ENCODE assay signal across 10 cellular contexts in the genomic region with DNA sequence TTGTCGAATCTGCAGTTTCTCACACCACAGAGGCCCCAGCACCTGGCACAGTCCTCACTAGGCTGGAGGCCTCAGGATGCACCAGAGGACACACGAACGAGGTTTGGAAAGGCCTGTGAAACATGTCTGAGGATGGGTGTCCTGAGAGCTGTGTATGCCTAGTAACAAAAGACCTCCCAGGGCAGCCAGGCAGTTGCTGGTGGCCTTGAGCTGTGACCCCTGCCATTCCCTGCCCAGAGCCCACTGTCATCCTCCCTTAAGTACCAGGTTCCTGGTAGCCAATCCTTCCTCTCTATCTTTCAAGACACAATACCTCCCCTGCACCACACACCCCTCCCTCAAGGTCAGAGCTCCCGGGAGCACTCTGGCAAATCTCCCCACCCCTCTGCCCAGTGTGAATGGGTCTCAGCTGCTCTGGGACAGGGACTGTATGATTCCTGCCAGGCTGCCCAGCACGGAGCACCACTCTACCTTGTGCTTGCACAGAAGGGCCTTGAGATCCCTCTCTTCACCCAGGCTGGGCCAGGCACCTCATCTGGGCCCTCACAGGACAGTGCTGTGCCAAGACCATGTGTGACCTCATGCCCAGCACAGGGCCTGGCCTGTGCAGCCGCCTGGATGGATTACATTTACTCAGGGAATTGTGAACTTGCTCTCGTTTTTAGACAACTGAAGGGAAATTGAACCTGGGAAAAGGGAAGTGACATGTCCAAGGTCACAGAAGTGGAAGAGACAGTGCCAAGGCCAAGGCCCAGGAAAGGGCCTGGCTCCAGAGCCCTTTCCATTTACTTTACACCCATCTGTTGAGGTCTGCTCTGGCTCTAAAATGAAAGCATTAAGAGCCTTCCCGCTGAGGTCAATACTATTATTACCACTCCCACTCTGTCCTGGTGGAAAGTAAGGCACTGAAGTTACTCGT. TPM values are rescaled to one million over a fixed set of nuclear protein-coding genes. Genes with fewer than 3 reads are reported as not detected.
DNase-seq lines count a peak whose midpoint lies in the region; TF ChIP-seq lines count a peak whose summit lies in the region.
"Had no signal": no experiment of that assay in that cellular context is flagged by ENCODE, and none has a peak within 500 bp of the region (broad histone marks: within the 10 kb centered on the region; RNA-seq: fewer than 3 reads in every experiment).

No MANE protein-coding gene starts in this region.

- H3K9me3 Mint-ChIP-seq in IgD-negative memory B cell, result no peaks in the 10 kb centered on the region
- no peaks in the 10 kb centered on the region for H3K9me3 Mint-ChIP-seq in brain

- no peaks in the 10 kb centered on the region for H3K9me3 ChIP-seq in muscle layer of colon (ENCODE audit: low read length)

- H3K36me3 ChIP-seq in muscle layer of colon (ENCODE audit: insufficient read depth, low read length) (no peaks in the 10 kb centered on the region), H7 (replicated peaks; ENCODE audit: control insufficient read depth, insufficient read depth, low read length) (peaks cover 2% of the 10 kb centered on the region)

- H3K4me3 Mint-ChIP-seq in IgD-negative memory B cell, result peak overlapping the region; percentile 80 to 95 (median 86)
- peak overlapping the region; percentile 82 to 90 (median 84) for H3K4me3 Mint-ChIP-seq in brain

- H3K4me3 ChIP-seq in AG09309 (ENCODE audit: control insufficient read depth, low read depth, low read length) (peak overlapping the region; percentile 58), muscle layer of colon (ENCODE audit: low read depth in 1 of 2, low read length in 2 of 2) (peak overlapping the region in 1 of 2 donors; percentile 59), H7 (ENCODE audit: insufficient read depth, low read depth, low read length) (no peak overlapping the region)

- H3K27me3 ChIP-seq in muscle layer of colon (ENCODE audit: control insufficient read depth in 1 of 2, insufficient read depth in 2 of 2, low read length in 2 of 2) (no peaks in the 10 kb centered on the region), H7 (ENCODE audit: control insufficient read depth, insufficient read depth, low read length) (no peaks in the 10 kb centered on the region)

- TF ChIP-seq CTCF in AG09309 (IDR thresholded peaks at IDR 0.05; ENCODE audit: control insufficient read depth, insufficient read depth, low read depth, low read length, missing control alignments), result no peak
- no peak for TF ChIP-seq CTCF in brain (conservative IDR thresholded peaks at IDR 0.05)

- H3K27me3 Mint-ChIP-seq in IgD-negative memory B cell (no peaks in the 10 kb centered on the region), brain (peaks cover 2% of the 10 kb centered on the region)

- DNase-seq in AG09309 (ENCODE audit: low read depth) (no peak), DMS53 (lab: John Stamatoyannopoulos, UW) (no peak), H7 (no peak), NCI-H748 (lab: John Stamatoyannopoulos, UW; ENCODE audit: unreplicated experiment) (no peak), NCI-H774 (lab: John Stamatoyannopoulos, UW) (no peak)
- DNase-seq: central memory CD4-positive, alpha-beta T cell; Kasumi-1 had no signal

- H3K4me1 Mint-ChIP-seq in IgD-negative memory B cell (peaks cover 18 to 40% (median 35%) of the 10 kb centered on the region in 3 donors), brain (peaks cover 45% of the 10 kb centered on the region)

- H3K9ac ChIP-seq in muscle layer of colon (ENCODE audit: low read length), result peak overlapping the region; percentile 60

- H3K36me3 Mint-ChIP-seq in IgD-negative memory B cell, result no peaks in the 10 kb centered on the region
- H3K36me3 Mint-ChIP-seq in brain, result peaks cover 3% of the 10 kb centered on the region

- peaks cover 22% of the 10 kb centered on the region for H3K4me1 ChIP-seq in muscle layer of colon (ENCODE audit: insufficient read depth, low read length)

- H3K27ac ChIP-seq in muscle layer of colon (ENCODE audit: low read depth, low read length), result no peak overlapping the region

- H3K27ac Mint-ChIP-seq in IgD-negative memory B cell (peak overlapping the region; percentile 94 to 97 (median 96)), brain (peak overlapping the region; percentile 72 to 95 (median 87))

RNA-seq across cellular contexts. Expression of a gene that starts 2.2 kb away (rescaled TPM):
- polyA plus RNA-seq in IgD-negative memory B cell (2.8 TPM), brain (ENCODE audit: insufficient read depth, low read depth, low replicate concordance) (30.6 TPM)
- total RNA-seq in H7 (2014; rRNA removed; shearing (Covaris generic)), result 84.2 and 95.4 TPM in 2 replicates

RNA-seq across cellular contexts. Expression of a gene that starts 22.2 kb away (rescaled TPM):
- 19.5 TPM for polyA plus RNA-seq in IgD-negative memory B cell
- polyA plus RNA-seq in brain (ENCODE audit: insufficient read depth, low read depth, low replicate concordance), result 39.9 TPM
- 60.9 and 63.4 TPM in 2 replicates for total RNA-seq in H7 (2014; rRNA removed; shearing (Covaris generic))

RNA-seq across cellular contexts. Expression of a gene that starts 56.9 kb away (rescaled TPM):
- polyA plus RNA-seq in IgD-negative memory B cell (not detected), brain (ENCODE audit: insufficient read depth, low read depth, low replicate concordance) (not detected)
- not detected in 2 replicates for total RNA-seq in H7 (2014; rRNA removed; shearing (Covaris generic))
